Comparison of ENCODE assay signal across 19 cellular contexts in the genomic region with DNA sequence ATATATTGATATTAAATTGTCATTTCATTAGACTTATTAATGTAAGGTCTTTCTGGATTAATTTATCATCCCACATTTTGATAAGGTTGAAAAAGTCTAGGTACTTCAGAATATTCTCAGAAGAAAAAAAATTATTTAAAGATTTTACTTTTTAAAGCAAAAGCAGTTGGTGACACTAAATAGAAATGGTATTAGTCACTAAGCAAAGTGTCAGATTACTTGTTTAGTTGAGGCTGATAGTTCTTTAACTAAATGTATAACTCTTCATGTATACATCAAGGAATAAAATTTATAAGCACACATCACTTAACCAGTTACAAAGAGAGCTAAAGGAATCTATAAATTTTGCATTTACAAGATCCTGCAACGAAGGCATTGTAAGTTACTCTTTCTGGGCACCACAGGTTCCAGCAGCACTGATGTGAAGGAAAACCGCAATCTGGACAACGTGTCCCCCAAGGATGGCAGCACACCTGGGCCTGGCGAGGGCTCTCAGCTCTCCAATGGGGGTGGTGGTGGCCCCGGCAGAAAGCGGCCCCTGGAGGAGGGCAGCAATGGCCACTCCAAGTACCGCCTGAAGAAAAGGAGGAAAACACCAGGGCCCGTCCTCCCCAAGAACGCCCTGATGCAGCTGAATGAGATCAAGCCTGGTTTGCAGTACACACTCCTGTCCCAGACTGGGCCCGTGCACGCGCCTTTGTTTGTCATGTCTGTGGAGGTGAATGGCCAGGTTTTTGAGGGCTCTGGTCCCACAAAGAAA.
A peak's percentile ranks its signal among the peaks of the same experiment; 100 is the strongest.
DNase-seq lines count a peak whose midpoint lies in the region; ATAC-seq, FAIRE-seq and TF ChIP-seq lines count a peak whose summit lies in the region.
"Had no signal": no experiment of that assay in that cellular context is flagged by ENCODE, and none has a peak within 500 bp of the region (broad histone marks: within the 10 kb centered on the region; RNA-seq: fewer than 3 reads in every experiment).

No MANE protein-coding gene starts in this region.

- DNase-seq in PC-3 (peak; percentile 34), dedifferentiated amniotic fluid mesenchymal stem cell (ENCODE audit: extremely low spot score) (peak; percentile 20), osteoblast (ENCODE audit: insufficient read length, low spot score, missing footprints) (peak; percentile 77), GM10248 (ENCODE audit: extremely low spot score) (no peak)
- no peak for DNase-seq in naive thymus-derived CD4-positive, alpha-beta T cell
- DNase-seq: Calu3, DMS79 treated with DMSO at 0.1 percent for 48 hours, KG1, MM.1S, NCI-H1417, NCI-H1694, NCI-H2081, NCI-H226, NCI-H510A, NCI-H69, SK-N-SH had no signal

- H3K27me3 ChIP-seq in PC-3 (ENCODE audit: low read length) (no peaks in the 10 kb centered on the region), osteoblast (ENCODE audit: insufficient read depth, low read length) (no peaks in the 10 kb centered on the region)
- H3K27me3 ChIP-seq in naive thymus-derived CD4-positive, alpha-beta T cell (ENCODE audit: control insufficient read depth in 2 of 2, insufficient read depth in 2 of 2, low read length in 2 of 2): no peaks in the 10 kb centered on the region

- H3K9me3 ChIP-seq in PC-3 (ENCODE audit: low read length) (no peaks in the 10 kb centered on the region), osteoblast (ENCODE audit: low read depth, low read length) (no peaks in the 10 kb centered on the region)
- H3K9me3 ChIP-seq in naive thymus-derived CD4-positive, alpha-beta T cell (ENCODE audit: control insufficient read depth in 2 of 3, low read length in 3 of 3): no peaks in the 10 kb centered on the region
- H3K9me3 ChIP-seq: SK-N-SH had no signal

- no peaks in the 10 kb centered on the region for H3F3A ChIP-seq in PC-3 (ENCODE audit: low read length, unreplicated experiment)

- H3K4me1 ChIP-seq in PC-3 (ENCODE audit: insufficient read depth, low read length) (peaks cover 11% of the 10 kb centered on the region), osteoblast (ENCODE audit: insufficient read depth, low read length) (no peaks in the 10 kb centered on the region)
- peaks cover 0 to 4% of the 10 kb centered on the region in 2 donors for H3K4me1 ChIP-seq in naive thymus-derived CD4-positive, alpha-beta T cell (ENCODE audit: control insufficient read depth in 2 of 2, insufficient read depth in 2 of 2, low read length in 2 of 2)

- H3K4me2 ChIP-seq in PC-3 (ENCODE audit: low read length) (no peak overlapping the region), osteoblast (ENCODE audit: insufficient read depth, low read length) (no peak overlapping the region)
- H3K4me2 ChIP-seq: SK-N-SH had no signal

- peaks cover 0 to 15% (median 11%) of the 10 kb centered on the region in 7 donors for H3K4me1 Mint-ChIP-seq in naive thymus-derived CD4-positive, alpha-beta T cell

- TF ChIP-seq CTCF in PC-3 (conservative IDR thresholded peaks at IDR 0.05; ENCODE audit: low read depth, low read length): no peak
- no peak for TF ChIP-seq CTCF in osteoblast (IDR thresholded peaks at IDR 0.05; ENCODE audit: extremely low read depth, low read depth, low read length)
- no peak for TF ChIP-seq CTCF in GM10248 (IDR thresholded peaks at IDR 0.05; ENCODE audit: control extremely low read depth, extremely low read depth, low read depth, missing control alignments)

- no peak overlapping the region for H3K27ac ChIP-seq in PC-3 (ENCODE audit: low read length)
- H3K27ac ChIP-seq in osteoblast (ENCODE audit: low read depth, low read length): no peak overlapping the region
- no peak overlapping the region for H3K27ac ChIP-seq in naive thymus-derived CD4-positive, alpha-beta T cell (ENCODE audit: low read depth, low read length)

- ATAC-seq in PC-3 (peak; percentile 64), HG03432 (IDR thresholded peaks at IDR 0.05; ENCODE audit: unreplicated experiment) (no peak)
- ATAC-seq in naive thymus-derived CD4-positive, alpha-beta T cell: no peak

- no peak overlapping the region for H3K27ac Mint-ChIP-seq in naive thymus-derived CD4-positive, alpha-beta T cell

- no TSS peak for BruUV-seq in PC-3 (replicated peaks; lab: Mats Ljungman, UMichigan)

- peak; percentile 27 for FAIRE-seq in G401.6 (lab: Jason Lieb, UNC)
- FAIRE-seq: GM19239 had no signal

- H3K36me3 ChIP-seq in PC-3 (ENCODE audit: low read depth, low read length) (no peaks in the 10 kb centered on the region), osteoblast (ENCODE audit: insufficient read depth, low read length) (peaks cover 11% of the 10 kb centered on the region)
- H3K36me3 ChIP-seq in naive thymus-derived CD4-positive, alpha-beta T cell (ENCODE audit: control insufficient read depth in 2 of 3, insufficient read depth in 3 of 3, low read length in 3 of 3): peaks cover 0 to 51% (median 0%) of the 10 kb centered on the region in 3 experiments

- H2AFZ ChIP-seq in PC-3 (ENCODE audit: low read length) (no peak overlapping the region), osteoblast (ENCODE audit: low read length) (no peak overlapping the region)

- no peaks in the 10 kb centered on the region for H3K9me2 ChIP-seq in PC-3 (replicated peaks; ENCODE audit: low read length)
- H3K9me2 ChIP-seq: SK-N-SH had no signal

- no peak overlapping the region for H3K4me3 Mint-ChIP-seq in naive thymus-derived CD4-positive, alpha-beta T cell

- H3K27me3 Mint-ChIP-seq in naive thymus-derived CD4-positive, alpha-beta T cell: no peaks in the 10 kb centered on the region

- H3K9ac ChIP-seq in PC-3 (ENCODE audit: low read length): no peak overlapping the region
- H3K9ac ChIP-seq: SK-N-SH had no signal

- H3K4me3 ChIP-seq in PC-3 (ENCODE audit: low read length) (no peak overlapping the region), osteoblast (ENCODE audit: insufficient read depth, low read length) (no peak overlapping the region)
- no peak overlapping the region for H3K4me3 ChIP-seq in naive thymus-derived CD4-positive, alpha-beta T cell (ENCODE audit: low read length)

- POLR2A ChIA-PET in PC-3 (lab: Charles Lee; ENCODE audit: unreplicated experiment): interaction anchor here (0.7 kb wide), 1 partner anchor 227 kb away, joined by 8 read pairs; no protein-coding TSS in a partner anchor
- POLR2A ChIA-PET in GM10248 (lab: Yijun Ruan, JAX): no interaction called here
- POLR2A ChIA-PET in naive thymus-derived CD4-positive, alpha-beta T cell (lab: Charles Lee): no interaction called here

- no peaks in the 10 kb centered on the region for H3K79me2 ChIP-seq in PC-3 (ENCODE audit: low read length)
- H3K79me2 ChIP-seq in osteoblast (ENCODE audit: insufficient read depth, low read length): no peaks in the 10 kb centered on the region

- H4K20me1 ChIP-seq in PC-3 (ENCODE audit: low read length) (no peaks in the 10 kb centered on the region), osteoblast (ENCODE audit: insufficient read depth, low read length) (no peaks in the 10 kb centered on the region)

- peaks cover 3 to 49% (median 24%) of the 10 kb centered on the region in 5 donors for H3K36me3 Mint-ChIP-seq in naive thymus-derived CD4-positive, alpha-beta T cell

- intact Hi-C loops in PC-3 (cut with micrococcal nuclease): no loop called here
- intact Hi-C loops in naive thymus-derived CD4-positive, alpha-beta T cell (cut with micrococcal nuclease): no loop called here

- H3K9me3 Mint-ChIP-seq in naive thymus-derived CD4-positive, alpha-beta T cell: no peaks in the 10 kb centered on the region

- CTCF ChIA-PET in PC-3 (lab: Charles Lee) (no interaction called here), GM10248 (lab: Yijun Ruan, JAX) (no interaction called here)
- CTCF ChIA-PET in naive thymus-derived CD4-positive, alpha-beta T cell (lab: Charles Lee): no interaction called here

Comparison
In these comparisons a context has a peak if more than half of its experiments do, and no peak if none do; other contexts are left out.
1. DNase-seq: peak in PC-3 (single experiment), dedifferentiated amniotic fluid mesenchymal stem cell (single experiment) and osteoblast (single experiment); none in GM10248 (single experiment) and naive thymus-derived CD4-positive, alpha-beta T cell (0 of 9).